ENCODE assay signal across 8 cellular contexts in genomic region chr20:48738399-48739304, GRCh38.
DNase-seq lines count a peak whose midpoint lies in the region; ATAC-seq lines count a peak whose summit lies in the region.

No MANE protein-coding gene starts in this region.

- POLR2A ChIA-PET in naive thymus-derived CD4-positive, alpha-beta T cell (lab: Charles Lee) = interaction anchor here (1.2 kb wide), 1 partner anchor 11 kb away, joined by 3 read pairs; no protein-coding TSS in a partner anchor

- H3K27me3 ChIP-seq in naive thymus-derived CD4-positive, alpha-beta T cell (ENCODE audit: control insufficient read depth in 2 of 2, insufficient read depth in 2 of 2, low read length in 2 of 2) = no peaks in the 10 kb centered on the region

- intact Hi-C loops in naive thymus-derived CD4-positive, alpha-beta T cell (cut with micrococcal nuclease) = loop anchor here in 1 of 2 donors (2.0 to 5.0 kb wide), 2 partner anchors 22 to 44 kb away; no protein-coding TSS in a partner anchor

- peaks cover 64% of the 10 kb centered on the region for H3K4me1 Mint-ChIP-seq in activated CD8-positive, alpha-beta memory T cell treated with anti-CD3 and anti-CD28 coated beads, Interleukin-2, amount 10 ng/mL, durations not matched to agents 7 days and 5 days
- H3K4me1 Mint-ChIP-seq in naive thymus-derived CD4-positive, alpha-beta T cell = peaks cover 7 to 65% (median 24%) of the 10 kb centered on the region in 7 donors

- ATAC-seq in GM19035 (IDR thresholded peaks at IDR 0.05; ENCODE audit: unreplicated experiment) (peak; percentile 54), HG03025 (IDR thresholded peaks at IDR 0.05; ENCODE audit: low FRiP score, unreplicated experiment) (peak; percentile 54)
- peak; percentile 88 for ATAC-seq in activated CD8-positive, alpha-beta memory T cell treated with anti-CD3 and anti-CD28 coated beads, Interleukin-2, amount 10 ng/mL, durations not matched to agents 7 days and 5 days
- ATAC-seq in naive thymus-derived CD4-positive, alpha-beta T cell = peak; percentile 54

- no peaks in the 10 kb centered on the region for H3K9me3 Mint-ChIP-seq in activated CD8-positive, alpha-beta memory T cell treated with anti-CD3 and anti-CD28 coated beads, Interleukin-2, amount 10 ng/mL, durations not matched to agents 7 days and 5 days (ENCODE audit: low read depth)
- H3K9me3 Mint-ChIP-seq in naive thymus-derived CD4-positive, alpha-beta T cell = no peaks in the 10 kb centered on the region

- H3K4me3 Mint-ChIP-seq in activated CD8-positive, alpha-beta memory T cell treated with anti-CD3 and anti-CD28 coated beads, Interleukin-2, amount 10 ng/mL, durations not matched to agents 7 days and 5 days = peak overlapping the region; percentile 49
- peak overlapping the region in 2 of 10 donors; percentile 37 to 76 for H3K4me3 Mint-ChIP-seq in naive thymus-derived CD4-positive, alpha-beta T cell

- H3K4me3 ChIP-seq in naive thymus-derived CD4-positive, alpha-beta T cell (ENCODE audit: low read length) = no peak overlapping the region

- H3K4me1 ChIP-seq in naive thymus-derived CD4-positive, alpha-beta T cell (ENCODE audit: control insufficient read depth in 2 of 2, insufficient read depth in 2 of 2, low read length in 2 of 2) = peaks cover 0 to 47% of the 10 kb centered on the region in 2 donors

- CTCF ChIA-PET in activated CD8-positive, alpha-beta memory T cell treated with anti-CD3 and anti-CD28 coated beads, Interleukin-2, amount 10 ng/mL, durations not matched to agents 7 days and 5 days (lab: Charles Lee) = interaction anchor here (0.7 to 4.6 kb wide), 15 partner anchors 10 to 167 kb away, joined by 3 to 23 read pairs (median 4); no protein-coding TSS in a partner anchor
- CTCF ChIA-PET in naive thymus-derived CD4-positive, alpha-beta T cell (lab: Charles Lee) = interaction anchor here (0.5 kb wide), 1 partner anchor 112 kb away, joined by 5 read pairs; no protein-coding TSS in a partner anchor

- peaks cover 0 to 6% (median 4%) of the 10 kb centered on the region in 3 experiments for H3K36me3 ChIP-seq in naive thymus-derived CD4-positive, alpha-beta T cell (ENCODE audit: control insufficient read depth in 2 of 3, insufficient read depth in 3 of 3, low read length in 3 of 3)

- no peaks in the 10 kb centered on the region for H3K9me3 ChIP-seq in naive thymus-derived CD4-positive, alpha-beta T cell (ENCODE audit: control insufficient read depth in 2 of 3, low read length in 3 of 3)

- peak; percentile 94 for DNase-seq in activated CD8-positive, alpha-beta memory T cell treated with anti-CD3 and anti-CD28 coated beads, Interleukin-2, amount 10 ng/mL, durations not matched to agents 7 days and 5 days
- peak in 1 of 9 donors; percentile 65 for DNase-seq in naive thymus-derived CD4-positive, alpha-beta T cell
- DNase-seq in midbrain (lab: John Stamatoyannopoulos, UW) = no peak
- DNase-seq in NCI-H2171 treated with DMSO at 0.1 percent for 48 hours (lab: John Stamatoyannopoulos, UW) = no peak
- DNase-seq in amygdala (lab: John Stamatoyannopoulos, UW) = no peak
- DNase-seq in OCI-M1 (lab: John Stamatoyannopoulos, UW) = no peak

- H3K27ac ChIP-seq in naive thymus-derived CD4-positive, alpha-beta T cell (ENCODE audit: low read depth, low read length) = no peak overlapping the region

- H3K36me3 Mint-ChIP-seq in activated CD8-positive, alpha-beta memory T cell treated with anti-CD3 and anti-CD28 coated beads, Interleukin-2, amount 10 ng/mL, durations not matched to agents 7 days and 5 days = peaks cover 51% of the 10 kb centered on the region
- H3K36me3 Mint-ChIP-seq in naive thymus-derived CD4-positive, alpha-beta T cell = peaks cover 0 to 48% (median 0%) of the 10 kb centered on the region in 5 donors

- H3K27me3 Mint-ChIP-seq in activated CD8-positive, alpha-beta memory T cell treated with anti-CD3 and anti-CD28 coated beads, Interleukin-2, amount 10 ng/mL, durations not matched to agents 7 days and 5 days = no peaks in the 10 kb centered on the region
- H3K27me3 Mint-ChIP-seq in naive thymus-derived CD4-positive, alpha-beta T cell = no peaks in the 10 kb centered on the region

- peak overlapping the region; percentile 94 for H3K27ac Mint-ChIP-seq in activated CD8-positive, alpha-beta memory T cell treated with anti-CD3 and anti-CD28 coated beads, Interleukin-2, amount 10 ng/mL, durations not matched to agents 7 days and 5 days
- peak overlapping the region in 5 of 9 donors; percentile 11 to 90 (median 53) for H3K27ac Mint-ChIP-seq in naive thymus-derived CD4-positive, alpha-beta T cell
